ENCODE assay signal across 33 cellular contexts in genomic region chr6:94902974-94903628, GRCh38.
A peak's percentile ranks its signal among the peaks of the same experiment; 100 is the strongest.
DNase-seq lines count a peak whose midpoint lies in the region; ATAC-seq and TF ChIP-seq lines count a peak whose summit lies in the region.
"Had no signal": no experiment of that assay in that cellular context is flagged by ENCODE, and none has a peak within 500 bp of the region (broad histone marks: within the 10 kb centered on the region; RNA-seq: fewer than 3 reads in every experiment).

No MANE protein-coding gene starts in this region.

- H3K4me3 ChIP-seq in upper lobe of right lung: no peak overlapping the region
- H3K4me3 ChIP-seq: BLaER1 treated with 17β-estradiol and CSF1 and Interleukin-3, amounts not matched to agents 10 nM and 100 nM; pancreas; smooth muscle cell; suprapubic skin; upper lobe of left lung had no signal

- no peak for ATAC-seq in upper lobe of right lung
- ATAC-seq: activated CD4-positive, CD25-positive, alpha-beta regulatory T cell treated with anti-CD3 and anti-CD28 coated beads, Interleukin-2, amount 50 U/mL, for 24 hours; activated naive CD8-positive, alpha-beta T cell treated with anti-CD3 and anti-CD28 coated beads, Interleukin-2, amount 50 U/mL, for 24 hours; esophagus mucosa; left colon; Panc1; pancreas; SK-N-SH treated with all-trans-retinoic acid at 6 μM for 48 hours had no signal

- H3K27ac ChIP-seq in 22Rv1: no peak overlapping the region
- H3K27ac ChIP-seq in upper lobe of right lung: no peak overlapping the region
- H3K27ac ChIP-seq: BLaER1 treated with 17β-estradiol and CSF1 and Interleukin-3, amounts not matched to agents 10 nM and 100 nM; pancreas; suprapubic skin; upper lobe of left lung had no signal

- H3K36me3 ChIP-seq in upper lobe of right lung: no peaks in the 10 kb centered on the region
- H3K36me3 ChIP-seq: BLaER1 treated with 17β-estradiol and CSF1 and Interleukin-3, amounts not matched to agents 10 nM and 100 nM; pancreas; suprapubic skin; upper lobe of left lung had no signal

- TF ChIP-seq CTCF in 22Rv1 (IDR thresholded peaks at IDR 0.05) (peak; percentile 41), upper lobe of right lung (IDR thresholded peaks at IDR 0.05) (no peak)

- no peaks in the 10 kb centered on the region for H3K4me1 ChIP-seq in upper lobe of right lung
- H3K4me1 ChIP-seq: BLaER1 treated with 17β-estradiol and CSF1 and Interleukin-3, amounts not matched to agents 10 nM and 100 nM; pancreas; suprapubic skin; upper lobe of left lung had no signal

- intact Hi-C loops in upper lobe of right lung (cut with DNase I): no loop called here

- no peaks in the 10 kb centered on the region for H3K27me3 ChIP-seq in upper lobe of right lung
- H3K27me3 ChIP-seq: BLaER1 treated with 17β-estradiol and CSF1 and Interleukin-3, amounts not matched to agents 10 nM and 100 nM; pancreas; suprapubic skin; upper lobe of left lung had no signal

- no peaks in the 10 kb centered on the region for H3K9me3 ChIP-seq in upper lobe of right lung
- H3K9me3 ChIP-seq: BLaER1 treated with 17β-estradiol and CSF1 and Interleukin-3, amounts not matched to agents 10 nM and 100 nM; pancreas; upper lobe of left lung had no signal

- DNase-seq in ELF-1 (ENCODE audit: low read depth, low spot score) (peak; percentile 6), OCI-M1 (lab: John Stamatoyannopoulos, UW) (peak; percentile 63), iPS DF 19.7 (ENCODE audit: low read depth, low spot score) (peak; percentile 3), NCI-H2029 treated with DMSO at 0.1 percent for 48 hours (lab: John Stamatoyannopoulos, UW) (no peak), NCI-H2171 treated with DMSO at 0.1 percent for 48 hours (lab: John Stamatoyannopoulos, UW) (no peak), upper lobe of right lung (no peak), NCI-H446 treated with DMSO at 0.1 percent for 48 hours (lab: John Stamatoyannopoulos, UW) (no peak)
- DNase-seq: activated CD4-positive, alpha-beta T cell treated with anti-CD3 and anti-CD28 coated beads, Interleukin-2, amount 50 U/mL, for 4 hours; activated naive CD4-positive, alpha-beta T cell; activated naive CD8-positive, alpha-beta T cell treated with anti-CD3 and anti-CD28 coated beads, Interleukin-2, amount 50 U/mL, for 24 hours; activated T-cell treated with anti-CD3 and anti-CD28 coated beads, Interleukin-2, amount 50 U/mL, for 48 hours; caudate nucleus; DMS79; GF-D8; head of caudate nucleus; left colon; mammary epithelial cell; NCI-H1092; NCI-H2081 treated with DMSO at 0.1 percent for 48 hours; NCI-H446; NK-92 treated with Interleukin-12 subunit alpha and Interleukin-12 subunit beta, amount 100 ng/mL, for 24 hours; pancreas; Right ventricle myocardium superior; stimulated activated naive CD4-positive, alpha-beta T cell treated with Interleukin-2 at 50 U/mL for 16 hours; upper lobe of left lung had no signal

Comparison
In these comparisons a context has a peak if more than half of its experiments do, and no peak if none do; other contexts are left out.
1. DNase-seq: peak in ELF-1 (single experiment), OCI-M1 (single experiment) and iPS DF 19.7 (single experiment); none in NCI-H2029 treated with DMSO at 0.1 percent for 48 hours (single experiment), NCI-H2171 treated with DMSO at 0.1 percent for 48 hours (single experiment), upper lobe of right lung (single experiment) and NCI-H446 treated with DMSO at 0.1 percent for 48 hours (single experiment).